In genomic region chr3:156140196-156140595, GRCh38 we compare ENCODE assay signal across 35 cellular contexts. TPM values are rescaled to one million over a fixed set of nuclear protein-coding genes. Genes with fewer than 3 reads are reported as not detected.
"Had no signal": no experiment of that assay in that cellular context is flagged by ENCODE, and none has a peak within 500 bp of the region (broad histone marks: within the 10 kb centered on the region; RNA-seq: fewer than 3 reads in every experiment).

No MANE protein-coding gene starts in this region.

- H3K27me3 ChIP-seq: brain microvascular endothelial cell had no signal

- H3K36me3 Mint-ChIP-seq: activated CD8-positive, alpha-beta memory T cell treated with anti-CD3 and anti-CD28 coated beads, Interleukin-2, amount 10 ng/mL, durations not matched to agents 7 days and 5 days; activated naive CD4-positive, alpha-beta T cell treated with anti-CD3 and anti-CD28 coated beads, Interleukin-2, amount 10 ng/mL, durations not matched to agents 7 days and 5 days; activated naive CD8-positive, alpha-beta T cell had no signal

- H3K9me3 ChIP-seq: MG63 had no signal

- H3K36me3 ChIP-seq: brain microvascular endothelial cell, MG63, WERI-Rb-1 had no signal

- H3K27ac Mint-ChIP-seq: activated CD4-positive, alpha-beta memory T cell treated with anti-CD3 and anti-CD28 coated beads, Interleukin-2, amount 10 ng/mL, durations not matched to agents 7 days and 5 days; activated CD8-positive, alpha-beta memory T cell treated with anti-CD3 and anti-CD28 coated beads, Interleukin-2, amount 10 ng/mL, durations not matched to agents 7 days and 5 days; activated naive CD4-positive, alpha-beta T cell treated with anti-CD3 and anti-CD28 coated beads, Interleukin-2, amount 10 ng/mL, durations not matched to agents 7 days and 5 days; activated naive CD8-positive, alpha-beta T cell; activated naive CD8-positive, alpha-beta T cell treated with anti-CD3 and anti-CD28 coated beads, Interleukin-2, amount 50 U/mL, for 24 hours had no signal

- H3K4me1 Mint-ChIP-seq: activated CD4-positive, alpha-beta memory T cell treated with anti-CD3 and anti-CD28 coated beads, Interleukin-2, amount 10 ng/mL, durations not matched to agents 7 days and 5 days; activated naive CD4-positive, alpha-beta T cell treated with anti-CD3 and anti-CD28 coated beads, Interleukin-2, amount 10 ng/mL, durations not matched to agents 7 days and 5 days had no signal

- H3K9me3 Mint-ChIP-seq: activated CD4-positive, alpha-beta memory T cell treated with anti-CD3 and anti-CD28 coated beads, Interleukin-2, amount 10 ng/mL, durations not matched to agents 7 days and 5 days; activated naive CD4-positive, alpha-beta T cell treated with anti-CD3 and anti-CD28 coated beads, Interleukin-2, amount 10 ng/mL, durations not matched to agents 7 days and 5 days; activated naive CD8-positive, alpha-beta T cell treated with anti-CD3 and anti-CD28 coated beads, Interleukin-2, amount 50 U/mL, for 24 hours had no signal

- H3K4me2 ChIP-seq: PC-9 had no signal

- DNase-seq: activated CD4-positive, alpha-beta memory T cell treated with anti-CD3 and anti-CD28 coated beads, Interleukin-2, amount 10 ng/mL, durations not matched to agents 7 days and 5 days; activated CD4-positive, alpha-beta T cell treated with anti-CD3 and anti-CD28 coated beads for 1 hour; activated CD4-positive, alpha-beta T cell treated with anti-CD3 and anti-CD28 coated beads for 48 hours; activated CD4-positive, CD25-positive, alpha-beta regulatory T cell; activated CD8-positive, alpha-beta memory T cell treated with anti-CD3 and anti-CD28 coated beads for 24 hours; activated CD8-positive, alpha-beta memory T cell treated with anti-CD3 and anti-CD28 coated beads, Interleukin-2, amount 10 ng/mL, durations not matched to agents 7 days and 5 days; activated CD8-positive, alpha-beta memory T cell treated with anti-CD3 and anti-CD28 coated beads, Interleukin-2, amount 50 U/mL, for 48 hours; activated effector memory CD4-positive, alpha-beta T cell treated with Interleukin-2 at 50 U/mL for 16 hours; activated naive CD4-positive, alpha-beta T cell treated with anti-CD3 and anti-CD28 coated beads, Interleukin-2, amount 10 ng/mL, durations not matched to agents 7 days and 5 days; activated naive CD8-positive, alpha-beta T cell treated with anti-CD3 and anti-CD28 coated beads, Interleukin-2, amount 50 U/mL, for 24 hours; activated T-cell treated with anti-CD3 and anti-CD28 coated beads, Interleukin-2, amount 50 U/mL, for 48 hours; anterior cingulate cortex; brain microvascular endothelial cell; central memory CD4-positive, alpha-beta T cell; Kasumi-1; KBM-7; MG63; MV-4-11; NCI-H1092; NCI-H1436 treated with DMSO at 0.1 percent for 48 hours; NCI-H1694 treated with DMSO at 0.1 percent for 48 hours; NCI-H2029; NCI-H345; NCI-H524 treated with DMSO at 0.1 percent for 48 hours; PC-9; SIG-M5; SW 1271; T-helper 1 cell; T-helper 2 cell; T-helper 9 cell; WERI-Rb-1 had no signal

- H3K4me3 ChIP-seq: MG63, PC-9 had no signal

- H2AFZ ChIP-seq: PC-9 had no signal

- H3K4me3 Mint-ChIP-seq: activated CD4-positive, alpha-beta memory T cell treated with anti-CD3 and anti-CD28 coated beads, Interleukin-2, amount 10 ng/mL, durations not matched to agents 7 days and 5 days; activated CD8-positive, alpha-beta memory T cell treated with anti-CD3 and anti-CD28 coated beads, Interleukin-2, amount 10 ng/mL, durations not matched to agents 7 days and 5 days; activated naive CD4-positive, alpha-beta T cell treated with anti-CD3 and anti-CD28 coated beads, Interleukin-2, amount 10 ng/mL, durations not matched to agents 7 days and 5 days; activated naive CD8-positive, alpha-beta T cell; activated naive CD8-positive, alpha-beta T cell treated with anti-CD3 and anti-CD28 coated beads, Interleukin-2, amount 50 U/mL, for 24 hours had no signal

- H3K27ac ChIP-seq: brain microvascular endothelial cell, PC-9, RWPE1, WERI-Rb-1 had no signal

RNA-seq across cellular contexts. Expression of gene KCNAB1, which starts 19.8 kb away (rescaled TPM):
- total RNA-seq: activated CD4-positive, alpha-beta memory T cell treated with anti-CD3 and anti-CD28 coated beads, Interleukin-2, amount 10 ng/mL, durations not matched to agents 7 days and 5 days; NCI-H460; OCI-LY7 had no signal
